ENCODE assay signal across 18 cellular contexts in genomic region chr4:102352774-102353173, GRCh38.
"Had no signal": no experiment of that assay in that cellular context is flagged by ENCODE, and none has a peak within 500 bp of the region (broad histone marks: within the 10 kb centered on the region; RNA-seq: fewer than 3 reads in every experiment).

No MANE protein-coding gene starts in this region.

- H3K4me1 ChIP-seq: gastrocnemius medialis, heart left ventricle, psoas muscle, sigmoid colon had no signal

- H3K9me3 Mint-ChIP-seq: activated B cell treated with CpG ODN at 0.5 μM for 24 hours; activated naive CD8-positive, alpha-beta T cell treated with anti-CD3 and anti-CD28 coated beads, Interleukin-2, amount 10 ng/mL, durations not matched to agents 7 days and 5 days; activated T-helper 1 cell treated with anti-CD3 and anti-CD28 coated beads, Interleukin-12 subunit alpha, Interleukin-12 subunit beta, Interleukin-2, Interleukin-4 antibody, amounts not matched to agents 30 ng/mL and 10 ng/mL and 1 ng/mL, durations not matched to agents 14 hours and 24 hours and 36 hours; central memory CD8-positive, alpha-beta T cell; effector memory CD8-positive, alpha-beta T cell had no signal

- H3K27ac ChIP-seq: brain microvascular endothelial cell, gastrocnemius medialis, heart left ventricle, psoas muscle, sigmoid colon, stomach, thoracic aorta had no signal

- H3K27me3 Mint-ChIP-seq: activated B cell treated with CpG ODN at 0.5 μM for 24 hours; central memory CD8-positive, alpha-beta T cell; memory B cell had no signal

- H3K36me3 Mint-ChIP-seq: activated naive CD8-positive, alpha-beta T cell treated with anti-CD3 and anti-CD28 coated beads, Interleukin-2, amount 10 ng/mL, durations not matched to agents 7 days and 5 days; memory B cell had no signal

- H3K27me3 ChIP-seq: brain microvascular endothelial cell, gastrocnemius medialis, heart left ventricle, sigmoid colon, stomach had no signal

- H3K4me1 Mint-ChIP-seq: activated B cell treated with CpG ODN at 0.5 μM for 24 hours; central memory CD8-positive, alpha-beta T cell had no signal

- ATAC-seq: effector memory CD8-positive, alpha-beta T cell; gastrocnemius medialis; heart left ventricle; psoas muscle; T-helper 17 cell had no signal

- H3K36me3 ChIP-seq: brain microvascular endothelial cell, gastrocnemius medialis, heart left ventricle, sigmoid colon, stomach, thoracic aorta had no signal

- H3K4me3 Mint-ChIP-seq: activated B cell treated with CpG ODN at 0.5 μM for 24 hours; activated naive CD8-positive, alpha-beta T cell treated with anti-CD3 and anti-CD28 coated beads, Interleukin-2, amount 10 ng/mL, durations not matched to agents 7 days and 5 days; activated T-helper 1 cell treated with anti-CD3 and anti-CD28 coated beads, Interleukin-12 subunit alpha, Interleukin-12 subunit beta, Interleukin-2, Interleukin-4 antibody, amounts not matched to agents 30 ng/mL and 10 ng/mL and 1 ng/mL, durations not matched to agents 14 hours and 24 hours and 36 hours; central memory CD8-positive, alpha-beta T cell; effector memory CD8-positive, alpha-beta T cell; memory B cell; T-helper 17 cell had no signal

- DNase-seq: activated B cell treated with CpG ODN at 0.5 μM for 24 hours; activated CD4-positive, alpha-beta T cell treated with anti-CD3 and anti-CD28 coated beads for 48 hours; activated naive CD4-positive, alpha-beta T cell; activated naive CD8-positive, alpha-beta T cell treated with anti-CD3 and anti-CD28 coated beads, Interleukin-2, amount 10 ng/mL, durations not matched to agents 7 days and 5 days; brain microvascular endothelial cell; dermis blood vessel endothelial cell; effector memory CD8-positive, alpha-beta T cell; gastrocnemius medialis; heart left ventricle; psoas muscle; sigmoid colon; stimulated activated CD4-positive, alpha-beta T cell treated with anti-CD3 and anti-CD28 coated beads, Interleukin-1b, Interleukin-23, amount 100 ng/mL, for 48 hours; stomach; T-helper 17 cell had no signal

- H3K9me3 ChIP-seq: gastrocnemius medialis, heart left ventricle, psoas muscle, sigmoid colon, stomach, thoracic aorta had no signal

- H3K4me3 ChIP-seq: gastrocnemius medialis, heart left ventricle, psoas muscle, sigmoid colon, stomach, thoracic aorta had no signal

- H3K27ac Mint-ChIP-seq: activated B cell treated with CpG ODN at 0.5 μM for 24 hours; activated naive CD8-positive, alpha-beta T cell treated with anti-CD3 and anti-CD28 coated beads, Interleukin-2, amount 10 ng/mL, durations not matched to agents 7 days and 5 days; activated T-helper 1 cell treated with anti-CD3 and anti-CD28 coated beads, Interleukin-12 subunit alpha, Interleukin-12 subunit beta, Interleukin-2, Interleukin-4 antibody, amounts not matched to agents 30 ng/mL and 10 ng/mL and 1 ng/mL, durations not matched to agents 14 hours and 24 hours and 36 hours; effector memory CD8-positive, alpha-beta T cell; memory B cell; T-helper 17 cell had no signal
